1 cellular context compared by ENCODE assay signal in genomic region chr21:44999428-44999971, GRCh38.
TF ChIP-seq lines count a peak whose summit lies in the region.

No MANE protein-coding gene starts in this region.

TF ChIP-seq in H1, 55 proteins besides CTCF, POLR2A, EP300 and RAD21:
- TF ChIP-seq SUZ12 (IDR thresholded peaks at IDR 0.05; ENCODE audit: low read length) (no peak), CREB1 (IDR thresholded peaks at IDR 0.05) (no peak), CBX5 (IDR thresholded peaks at IDR 0.05; ENCODE audit: low read depth, low read length) (no peak), GTF2F1 (IDR thresholded peaks at IDR 0.05; ENCODE audit: borderline replicate concordance, low read depth, low read length) (no peak), CHD1 (IDR thresholded peaks at IDR 0.05; ENCODE audit: low read depth, low read length) (no peak), NRF1 (IDR thresholded peaks at IDR 0.05; ENCODE audit: low read depth, low read length) (no peak), RFX5 (IDR thresholded peaks at IDR 0.05; ENCODE audit: borderline replicate concordance, low read depth, low read length) (no peak), CTBP2 (IDR thresholded peaks at IDR 0.05; ENCODE audit: borderline replicate concordance, insufficient read depth, insufficient read length, low read length) (no peak), EGR1 (IDR thresholded peaks at IDR 0.05; ENCODE audit: borderline replicate concordance, low read depth, low read length) (no peak), PHF8 (conservative IDR thresholded peaks at IDR 0.05; ENCODE audit: low read depth, low read length) (no peak), BCL11A (IDR thresholded peaks at IDR 0.05; ENCODE audit: low read depth in 2 of 2, low read length in 2 of 2) (no peak), SP2 (IDR thresholded peaks at IDR 0.05; ENCODE audit: low read length) (no peak)
- TF ChIP-seq, protein P1, sequence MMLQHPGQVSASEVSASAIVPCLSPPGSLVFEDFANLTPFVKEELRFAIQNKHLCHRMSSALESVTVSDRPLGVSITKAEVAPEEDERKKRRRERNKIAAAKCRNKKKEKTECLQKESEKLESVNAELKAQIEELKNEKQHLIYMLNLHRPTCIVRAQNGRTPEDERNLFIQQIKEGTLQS (IDR thresholded peaks at IDR 0.05; ENCODE audit: insufficient read depth, low read depth, low read length) = no peak
